Comparison of ENCODE assay signal across 13 cellular contexts in the genomic region with DNA sequence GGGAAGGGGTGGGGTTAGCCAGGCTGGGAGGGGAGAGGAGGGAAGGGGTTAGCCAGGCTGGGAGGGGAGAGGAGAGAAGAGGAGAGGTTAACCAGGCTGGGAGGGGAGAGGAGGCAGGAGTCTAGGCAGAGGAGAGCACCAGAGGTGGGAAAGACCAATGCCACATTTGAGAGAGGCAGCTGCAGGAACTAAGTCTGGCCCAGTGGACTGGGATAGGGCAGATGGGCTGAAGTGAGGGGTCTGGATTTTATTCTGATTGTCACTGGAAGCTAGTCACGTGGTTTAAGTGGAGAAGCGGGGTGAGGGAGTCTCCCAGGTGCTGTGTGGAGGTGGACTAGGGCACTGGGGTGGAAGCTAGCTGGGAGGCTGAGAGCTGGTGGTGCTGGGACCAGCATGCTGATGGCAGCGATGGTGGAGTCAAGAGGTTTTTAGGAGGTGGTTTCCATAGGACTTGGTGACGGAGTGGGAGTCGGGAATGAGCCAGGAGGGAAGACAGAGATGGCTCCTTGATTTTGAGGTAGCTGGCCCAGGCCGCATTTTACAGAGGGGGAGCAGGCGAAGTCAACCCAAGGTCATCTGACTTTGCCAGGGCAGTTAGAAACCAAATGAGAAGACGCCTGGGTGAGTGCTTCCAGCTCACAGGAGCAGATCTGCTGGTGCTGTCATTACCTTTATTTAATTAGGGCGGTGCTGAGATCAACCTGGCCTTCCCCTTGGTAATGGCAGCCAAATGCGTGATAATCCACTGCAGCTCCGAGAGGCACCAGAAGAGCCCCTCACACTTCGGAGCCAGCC.
"Had no signal": no experiment of that assay in that cellular context is flagged by ENCODE, and none has a peak within 500 bp of the region (broad histone marks: within the 10 kb centered on the region; RNA-seq: fewer than 3 reads in every experiment).

No MANE protein-coding gene starts in this region.

- ATAC-seq: activated T-helper 17 cell treated with anti-CD3 and anti-CD28 coated beads, Interleukin-2, amount 50 U/mL, for 72 hours; effector memory CD8-positive, alpha-beta T cell; left cardiac atrium; naive thymus-derived CD4-positive, alpha-beta T cell had no signal

- H3K27ac ChIP-seq: stomach, uterus had no signal

- H3K4me3 ChIP-seq: lung, stomach, uterus had no signal

- H3K4me1 Mint-ChIP-seq: activated naive CD4-positive, alpha-beta T cell treated with anti-CD3 and anti-CD28 coated beads, Interleukin-2, amount 50 U/mL, for 24 hours; activated T-helper 17 cell treated with anti-CD3 and anti-CD28 coated beads, Interleukin-2, amount 50 U/mL, for 72 hours; central memory CD8-positive, alpha-beta T cell; immature natural killer cell had no signal

- H3K4me1 ChIP-seq: stomach, uterus had no signal

- H3K4me3 Mint-ChIP-seq: activated CD4-positive, alpha-beta memory T cell treated with anti-CD3 and anti-CD28 coated beads for 36 hours; activated naive CD4-positive, alpha-beta T cell treated with anti-CD3 and anti-CD28 coated beads, Interleukin-2, amount 50 U/mL, for 24 hours; activated T-helper 17 cell treated with anti-CD3 and anti-CD28 coated beads, Interleukin-2, amount 50 U/mL, for 72 hours; central memory CD8-positive, alpha-beta T cell; dendritic cell treated with granulocyte-macrophage colony-stimulating factor and Interleukin-4, amounts not matched to agents 40 ng/mL and 50 ng/mL, for 4 days; effector memory CD8-positive, alpha-beta T cell; immature natural killer cell; naive thymus-derived CD4-positive, alpha-beta T cell had no signal

- H3K36me3 Mint-ChIP-seq: activated CD4-positive, alpha-beta memory T cell treated with anti-CD3 and anti-CD28 coated beads for 36 hours; activated naive CD4-positive, alpha-beta T cell treated with anti-CD3 and anti-CD28 coated beads, Interleukin-2, amount 50 U/mL, for 24 hours; immature natural killer cell; naive thymus-derived CD4-positive, alpha-beta T cell had no signal

- H3K9me3 ChIP-seq: stomach, uterus had no signal

- H3K36me3 ChIP-seq: stomach, uterus had no signal

- DNase-seq: activated CD4-positive, alpha-beta memory T cell treated with anti-CD3 and anti-CD28 coated beads for 36 hours; effector memory CD8-positive, alpha-beta T cell; immature natural killer cell; left cardiac atrium; naive thymus-derived CD4-positive, alpha-beta T cell; stimulated activated CD4-positive, alpha-beta T cell treated with anti-CD3 and anti-CD28 coated beads, Interleukin-2, amount 100 ng/mL, for 48 hours; stomach; uterus had no signal

- H3K27me3 ChIP-seq: uterus had no signal

- H3K27ac Mint-ChIP-seq: activated CD4-positive, alpha-beta memory T cell treated with anti-CD3 and anti-CD28 coated beads for 36 hours; activated naive CD4-positive, alpha-beta T cell treated with anti-CD3 and anti-CD28 coated beads, Interleukin-2, amount 50 U/mL, for 24 hours; activated T-helper 17 cell treated with anti-CD3 and anti-CD28 coated beads, Interleukin-2, amount 50 U/mL, for 72 hours; dendritic cell treated with granulocyte-macrophage colony-stimulating factor and Interleukin-4, amounts not matched to agents 40 ng/mL and 50 ng/mL, for 4 days; immature natural killer cell had no signal

- H3K9me3 Mint-ChIP-seq: activated CD4-positive, alpha-beta memory T cell treated with anti-CD3 and anti-CD28 coated beads for 36 hours; activated naive CD4-positive, alpha-beta T cell treated with anti-CD3 and anti-CD28 coated beads, Interleukin-2, amount 50 U/mL, for 24 hours; activated T-helper 17 cell treated with anti-CD3 and anti-CD28 coated beads, Interleukin-2, amount 50 U/mL, for 72 hours; central memory CD8-positive, alpha-beta T cell; dendritic cell treated with granulocyte-macrophage colony-stimulating factor and Interleukin-4, amounts not matched to agents 40 ng/mL and 50 ng/mL, for 4 days; effector memory CD8-positive, alpha-beta T cell; immature natural killer cell; naive thymus-derived CD4-positive, alpha-beta T cell had no signal

- H3K27me3 Mint-ChIP-seq: activated CD4-positive, alpha-beta memory T cell treated with anti-CD3 and anti-CD28 coated beads for 36 hours; activated naive CD4-positive, alpha-beta T cell treated with anti-CD3 and anti-CD28 coated beads, Interleukin-2, amount 50 U/mL, for 24 hours; activated T-helper 17 cell treated with anti-CD3 and anti-CD28 coated beads, Interleukin-2, amount 50 U/mL, for 72 hours; dendritic cell treated with granulocyte-macrophage colony-stimulating factor and Interleukin-4, amounts not matched to agents 40 ng/mL and 50 ng/mL, for 4 days; naive thymus-derived CD4-positive, alpha-beta T cell had no signal
